8 cellular contexts compared by ENCODE assay signal in the genomic region with DNA sequence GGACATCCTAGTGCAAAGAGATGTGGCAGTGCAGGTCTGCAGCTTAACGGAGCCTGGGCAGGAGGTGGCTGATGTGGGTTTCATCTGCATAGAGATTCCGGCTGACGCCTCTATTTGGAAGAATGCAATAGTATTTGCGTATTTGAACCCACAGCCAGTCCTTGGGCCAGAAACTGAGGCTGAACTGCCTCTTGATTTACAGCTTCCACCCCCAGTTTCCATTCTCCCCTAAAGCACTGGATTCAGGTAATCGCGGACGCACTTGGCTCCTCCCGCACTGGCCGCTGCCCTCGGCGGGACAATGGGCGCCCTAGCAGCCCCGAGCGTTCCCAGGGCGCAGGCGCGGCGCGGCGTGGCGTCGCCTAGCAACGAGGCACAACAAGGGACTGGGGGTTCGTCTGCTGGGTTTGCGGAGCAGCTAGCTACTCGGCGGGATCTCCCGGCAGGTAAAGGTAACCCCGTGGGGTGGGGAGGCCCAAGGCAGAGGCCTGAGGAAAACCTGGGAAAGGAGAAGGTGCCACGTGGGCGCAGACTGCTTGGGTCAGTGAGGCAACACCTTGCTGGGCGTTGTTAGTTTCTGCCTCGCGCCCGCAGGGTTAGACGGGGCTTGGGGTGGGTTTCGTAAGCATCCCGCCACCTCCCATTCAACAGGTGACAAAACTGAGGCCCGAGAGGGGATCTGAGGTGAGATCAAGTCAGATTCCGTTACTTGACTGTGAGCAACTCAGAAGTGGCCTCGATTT. TPM values are rescaled to one million over a fixed set of nuclear protein-coding genes. Genes with fewer than 3 reads are reported as not detected.
DNase-seq lines count a peak whose midpoint lies in the region; ATAC-seq and TF ChIP-seq lines count a peak whose summit lies in the region.

A gene with protein sequence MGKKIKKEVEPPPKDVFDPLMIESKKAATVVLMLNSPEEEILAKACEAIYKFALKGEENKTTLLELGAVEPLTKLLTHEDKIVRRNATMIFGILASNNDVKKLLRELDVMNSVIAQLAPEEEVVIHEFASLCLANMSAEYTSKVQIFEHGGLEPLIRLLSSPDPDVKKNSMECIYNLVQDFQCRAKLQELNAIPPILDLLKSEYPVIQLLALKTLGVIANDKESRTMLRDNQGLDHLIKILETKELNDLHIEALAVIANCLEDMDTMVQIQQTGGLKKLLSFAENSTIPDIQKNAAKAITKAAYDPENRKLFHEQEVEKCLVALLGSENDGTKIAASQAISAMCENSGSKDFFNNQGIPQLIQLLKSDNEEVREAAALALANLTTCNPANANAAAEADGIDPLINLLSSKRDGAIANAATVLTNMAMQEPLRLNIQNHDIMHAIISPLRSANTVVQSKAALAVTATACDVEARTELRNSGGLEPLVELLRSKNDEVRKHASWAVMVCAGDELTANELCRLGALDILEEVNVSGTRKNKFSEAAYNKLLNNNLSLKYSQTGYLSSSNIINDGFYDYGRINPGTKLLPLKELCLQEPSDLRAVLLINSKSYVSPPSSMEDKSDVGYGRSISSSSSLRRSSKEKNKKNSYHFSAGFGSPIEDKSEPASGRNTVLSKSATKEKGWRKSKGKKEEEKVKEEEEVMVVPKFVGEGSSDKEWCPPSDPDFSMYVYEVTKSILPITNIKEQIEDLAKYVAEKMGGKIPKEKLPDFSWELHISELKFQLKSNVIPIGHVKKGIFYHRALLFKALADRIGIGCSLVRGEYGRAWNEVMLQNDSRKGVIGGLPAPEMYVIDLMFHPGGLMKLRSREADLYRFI (plus strand): TSS at position 393 of the 743 bp plus-strand sequence. CDS start 3,944 bp downstream, outside the sequence.

- CTCF ChIA-PET in Calu3 (lab: Charles Lee): interaction anchor here (0.8 kb wide), 1 partner anchor 94 kb away, joined by 3 read pairs; no protein-coding TSS in a partner anchor

- TF ChIP-seq CTCF in Calu3 (IDR thresholded peaks at IDR 0.05; ENCODE audit: unreplicated experiment) (no peak), endodermal cell (conservative IDR thresholded peaks at IDR 0.05) (no peak)

- H3K4me1 Mint-ChIP-seq in Calu3 (ENCODE audit: low read depth, unreplicated experiment): no peaks in the 10 kb centered on the region
- no peaks in the 10 kb centered on the region for H3K4me1 Mint-ChIP-seq in endodermal cell

- peak; percentile 66 for ATAC-seq in GM21529 (IDR thresholded peaks at IDR 0.05; ENCODE audit: unreplicated experiment)
- ATAC-seq in HG03025 (IDR thresholded peaks at IDR 0.05; ENCODE audit: low FRiP score, unreplicated experiment): no peak

- H3K27ac ChIP-seq in endodermal cell (ENCODE audit: low read depth, low read length) (peak within 1 kb of the TSS; percentile 54), mesodermal cell (ENCODE audit: low read depth, low read length, severe bottlenecking) (peak within 1 kb of the TSS; percentile 73)

- no TSS peak for BruUV-seq in Calu3 (replicated peaks; lab: Mats Ljungman, UMichigan)

- H3K27ac Mint-ChIP-seq in Calu3 (ENCODE audit: unreplicated experiment) (no peak within 1 kb of the TSS), endodermal cell (no peak within 1 kb of the TSS)

- no peaks in the 10 kb centered on the region for H3K9me3 ChIP-seq in endodermal cell (ENCODE audit: control insufficient read depth, low read length)
- H3K9me3 ChIP-seq in mesodermal cell (ENCODE audit: control insufficient read depth, low read length): no peaks in the 10 kb centered on the region

- peaks cover 32% of the 10 kb centered on the region for H3K27me3 ChIP-seq in endodermal cell (ENCODE audit: control insufficient read depth, insufficient read depth, low read length, poor library complexity, severe bottlenecking)

- H3K4me1 ChIP-seq in endodermal cell (ENCODE audit: control insufficient read depth, insufficient read depth, low read length) (no peaks in the 10 kb centered on the region), mesodermal cell (ENCODE audit: control insufficient read depth, insufficient read depth, low read length, poor library complexity, severe bottlenecking) (no peaks in the 10 kb centered on the region)

- intact Hi-C loops in Calu3 (cut with micrococcal nuclease; ENCODE audit: unreplicated experiment): no loop called here

- no peaks in the 10 kb centered on the region for H3K36me3 Mint-ChIP-seq in Calu3 (ENCODE audit: insufficient read depth, unreplicated experiment)
- H3K36me3 Mint-ChIP-seq in endodermal cell (ENCODE audit: low read depth): no peaks in the 10 kb centered on the region

- H3K4me3 ChIP-seq in endodermal cell (ENCODE audit: low read length): peak within 1 kb of the TSS; percentile 84
- peak within 1 kb of the TSS; percentile 42 for H3K4me3 ChIP-seq in mesodermal cell (ENCODE audit: extremely low read depth, insufficient read depth, low read length, poor library complexity, severe bottlenecking)

- H3K9me3 Mint-ChIP-seq in Calu3 (ENCODE audit: low read depth, unreplicated experiment): no peaks in the 10 kb centered on the region
- H3K9me3 Mint-ChIP-seq in endodermal cell: no peaks in the 10 kb centered on the region

- 13 to 20% methylated on average over 7 to 41 of the region's 41 CpGs for WGBS in endodermal cell (ENCODE audit: insufficient coverage in 1 of 2, insufficient read length in 1 of 2), 2 experiments
- WGBS in mesodermal cell (ENCODE audit: insufficient coverage in 2 of 2), 2 experiments: 10 to 24% methylated on average over 17 to 32 of the region's 41 CpGs

- peak; percentile 88 for DNase-seq in Calu3
- DNase-seq in NCI-H1092 treated with DMSO at 0.1 percent for 48 hours (lab: John Stamatoyannopoulos, UW): peak; percentile 41
- peak; percentile 38 to 55 for DNase-seq in activated CD8-positive, alpha-beta memory T cell treated with anti-CD3 and anti-CD28 coated beads for 1 hour (ENCODE audit: extremely low read depth in 1 of 2, low read depth in 1 of 2)
- DNase-seq in endodermal cell: peak; percentile 94
- DNase-seq in stimulated activated CD8-positive, alpha-beta memory T cell treated with anti-CD3 and anti-CD28 coated beads, Interleukin-15, amount 100 ng/mL, for 1 hour (ENCODE audit: low read depth): peak; percentile 32

- H3K36me3 ChIP-seq in endodermal cell (ENCODE audit: control insufficient read depth, insufficient read depth, low read length): no peaks in the 10 kb centered on the region
- no peaks in the 10 kb centered on the region for H3K36me3 ChIP-seq in mesodermal cell (ENCODE audit: control insufficient read depth, insufficient read depth, low read length)

- H3K9ac ChIP-seq in endodermal cell (ENCODE audit: extremely low read depth, low read length, poor library complexity, severe bottlenecking): peak within 1 kb of the TSS; percentile 84

- H3K27me3 Mint-ChIP-seq in Calu3 (ENCODE audit: unreplicated experiment) (no peaks in the 10 kb centered on the region), endodermal cell (ENCODE audit: insufficient read depth) (peaks cover 26% of the 10 kb centered on the region)

- no peak within 1 kb of the TSS for H3K4me3 Mint-ChIP-seq in Calu3 (ENCODE audit: low read depth, unreplicated experiment)
- H3K4me3 Mint-ChIP-seq in endodermal cell: no peak within 1 kb of the TSS

RNA-seq across cellular contexts. Expression of the gene that starts here (rescaled TPM):
- 0.97 and 1.9 TPM in 2 replicates for total RNA-seq in Calu3 (2022)
- 1 to 10 TPM; 2.0 to 3.0 TPM for total RNA-seq in endodermal cell
- 1.4 TPM for polyA plus RNA-seq in endodermal cell (2013, experiment 1 of 2)
- polyA plus RNA-seq in endodermal cell (2013, experiment 2 of 2): 2.4 TPM
- 0.29 TPM for polyA plus RNA-seq in mesodermal cell (2013, experiment 1 of 2)
- 0.86 TPM for polyA plus RNA-seq in mesodermal cell (2013, experiment 2 of 2)

Comparison
In these comparisons a context has a peak if more than half of its experiments do, and no peak if none do; other contexts are left out.
1. DNase-seq: peak in every context shown above with its lines; median percentile 94 in endodermal cell; 88 in Calu3; 46 in activated CD8-positive, alpha-beta memory T cell treated with anti-CD3 and anti-CD28 coated beads for 1 hour; 41 in NCI-H1092 treated with DMSO at 0.1 percent for 48 hours; 32 in stimulated activated CD8-positive, alpha-beta memory T cell treated with anti-CD3 and anti-CD28 coated beads, Interleukin-15, amount 100 ng/mL, for 1 hour.